In genomic region chr18:66119347-66119746, GRCh38 we compare ENCODE assay signal across 8 cellular contexts.
"Had no signal": no experiment of that assay in that cellular context is flagged by ENCODE, and none has a peak within 500 bp of the region (broad histone marks: within the 10 kb centered on the region; RNA-seq: fewer than 3 reads in every experiment).

No MANE protein-coding gene starts in this region.

- H3K9ac ChIP-seq: KMS-11 had no signal

- ATAC-seq: HepG2, K562 had no signal

- DNase-seq: IMR-90, KBM-7, KG1 had no signal

- H3K4me2 ChIP-seq: KMS-11 had no signal

- H3K4me3 ChIP-seq: K562 had no signal

- H3K27ac ChIP-seq: HL-60, KMS-11 had no signal

- FAIRE-seq: HepG2, HTR-8/SVneo, K562 had no signal
